16 cellular contexts compared by ENCODE assay signal in genomic region chr16:21639493-21639892, GRCh38. TPM values are rescaled to one million over a fixed set of nuclear protein-coding genes. Genes with fewer than 3 reads are reported as not detected.
DNase-seq lines count a peak whose midpoint lies in the region; ATAC-seq and TF ChIP-seq lines count a peak whose summit lies in the region.
"Had no signal": no experiment of that assay in that cellular context is flagged by ENCODE, and none has a peak within 500 bp of the region (broad histone marks: within the 10 kb centered on the region; RNA-seq: fewer than 3 reads in every experiment).

No MANE protein-coding gene starts in this region.

- no peak overlapping the region for H3K4me3 ChIP-seq in osteoblast (ENCODE audit: insufficient read depth, low read length)

- no peak for TF ChIP-seq CTCF in CD4-positive, alpha-beta T cell (IDR thresholded peaks at IDR 0.05)
- TF ChIP-seq CTCF in HFFc6 (IDR thresholded peaks at IDR 0.05) (no peak), activated B cell treated with CpG ODN at 0.5 μM for 24 hours (IDR thresholded peaks at IDR 0.05) (no peak), osteoblast (IDR thresholded peaks at IDR 0.05; ENCODE audit: extremely low read depth, low read depth, low read length) (no peak)

- no peaks in the 10 kb centered on the region for H3K27me3 Mint-ChIP-seq in CD4-positive, alpha-beta T cell
- H3K27me3 Mint-ChIP-seq in HFFc6 (ENCODE audit: insufficient read depth), result no peaks in the 10 kb centered on the region
- H3K27me3 Mint-ChIP-seq in activated B cell treated with CpG ODN at 0.5 μM for 24 hours, result no peaks in the 10 kb centered on the region
- H3K27me3 Mint-ChIP-seq: B cell had no signal

- no peak overlapping the region for H3K27ac ChIP-seq in CD4-positive, alpha-beta T cell (ENCODE audit: low read depth, low read length)
- H3K27ac ChIP-seq in osteoblast (ENCODE audit: low read depth, low read length), result peak overlapping the region; percentile 10
- H3K27ac ChIP-seq: KMS-11 had no signal

- H3K4me3 Mint-ChIP-seq in CD4-positive, alpha-beta T cell, result no peak overlapping the region
- H3K4me3 Mint-ChIP-seq in HFFc6 (peak overlapping the region; percentile 25; the same call in 1 of the 2 replicates), activated B cell treated with CpG ODN at 0.5 μM for 24 hours (no peak overlapping the region)
- H3K4me3 Mint-ChIP-seq: B cell had no signal

- intact Hi-C loops in CD4-positive, alpha-beta T cell (cut with DNase I, micrococcal nuclease), result no loop called here
- intact Hi-C loops in activated B cell treated with CpG ODN at 0.5 μM for 24 hours (cut with micrococcal nuclease), result no loop called here

- H3K36me3 ChIP-seq in osteoblast (ENCODE audit: insufficient read depth, low read length), result peaks cover under 1% of the 10 kb centered on the region

- H3K4me2 ChIP-seq in osteoblast (ENCODE audit: insufficient read depth, low read length), result peak overlapping the region; percentile 40
- H3K4me2 ChIP-seq: KMS-11 had no signal

- ATAC-seq in CD4-positive, alpha-beta T cell (ENCODE audit: poor library complexity), result no peak
- ATAC-seq in activated B cell treated with CpG ODN at 0.5 μM for 24 hours (ENCODE audit: low read depth) (no peak), GM18868 (IDR thresholded peaks at IDR 0.05; ENCODE audit: unreplicated experiment) (no peak)

- peaks cover 22% of the 10 kb centered on the region for H3K4me1 ChIP-seq in osteoblast (ENCODE audit: insufficient read depth, low read length)

- POLR2A ChIA-PET in CD4-positive, alpha-beta T cell (lab: Charles Lee), result interaction anchor here (1.1 to 3.3 kb wide), 5 partner anchors 9 to 41 kb away, joined by 3 to 14 read pairs (median 6); partner anchors contain the start of gene METTL9
- POLR2A ChIA-PET in activated B cell treated with CpG ODN at 0.5 μM for 24 hours (lab: Charles Lee), result interaction anchor here (1.7 kb wide), 1 partner anchor 41 kb away, joined by 5 read pairs; the partner anchor contains the start of gene METTL9

- no peaks in the 10 kb centered on the region for H3K9me3 ChIP-seq in CD4-positive, alpha-beta T cell (ENCODE audit: control insufficient read depth, low read length)
- H3K9me3 ChIP-seq in osteoblast (ENCODE audit: low read depth, low read length), result no peaks in the 10 kb centered on the region

- no peaks in the 10 kb centered on the region for H3K27me3 ChIP-seq in CD4-positive, alpha-beta T cell (ENCODE audit: control insufficient read depth, insufficient read depth, low read length)
- no peaks in the 10 kb centered on the region for H3K27me3 ChIP-seq in osteoblast (ENCODE audit: insufficient read depth, low read length)

- H4K20me1 ChIP-seq in osteoblast (ENCODE audit: insufficient read depth, low read length), result peaks cover 3% of the 10 kb centered on the region

- H3K4me1 Mint-ChIP-seq in CD4-positive, alpha-beta T cell (ENCODE audit: low read depth), result peaks cover 34% of the 10 kb centered on the region
- H3K4me1 Mint-ChIP-seq in HFFc6 (ENCODE audit: low read depth) (peaks cover 53% of the 10 kb centered on the region), activated B cell treated with CpG ODN at 0.5 μM for 24 hours (peaks cover 17% of the 10 kb centered on the region)

- H3K79me2 ChIP-seq in osteoblast (ENCODE audit: insufficient read depth, low read length), result peaks cover 47% of the 10 kb centered on the region

- CTCF ChIA-PET in CD4-positive, alpha-beta T cell (lab: Charles Lee), result interaction anchor here (1.1 to 12.8 kb wide), 7 partner anchors 13 to 69 kb away, joined by 3 to 90 read pairs (median 9); no protein-coding TSS in a partner anchor
- CTCF ChIA-PET in activated B cell treated with CpG ODN at 0.5 μM for 24 hours (lab: Charles Lee), result interaction anchor here (1.1 to 12.5 kb wide), 6 partner anchors 16 to 69 kb away, joined by 3 to 98 read pairs (median 4); no protein-coding TSS in a partner anchor

- no peak overlapping the region for H2AFZ ChIP-seq in osteoblast (ENCODE audit: low read length)

- H3K9me3 Mint-ChIP-seq in CD4-positive, alpha-beta T cell, result no peaks in the 10 kb centered on the region
- H3K9me3 Mint-ChIP-seq in HFFc6, result no peaks in the 10 kb centered on the region
- H3K9me3 Mint-ChIP-seq in activated B cell treated with CpG ODN at 0.5 μM for 24 hours, result no peaks in the 10 kb centered on the region

- peak overlapping the region; percentile 32 for H3K27ac Mint-ChIP-seq in CD4-positive, alpha-beta T cell
- peak overlapping the region; percentile 75 for H3K27ac Mint-ChIP-seq in HFFc6
- peak overlapping the region; percentile 18 for H3K27ac Mint-ChIP-seq in activated B cell treated with CpG ODN at 0.5 μM for 24 hours
- H3K27ac Mint-ChIP-seq: B cell had no signal

- DNase-seq in CD4-positive, alpha-beta T cell, result no peak
- DNase-seq in HFFc6 (no peak), activated B cell treated with CpG ODN at 0.5 μM for 24 hours (no peak), osteoblast (ENCODE audit: insufficient read length, low spot score, missing footprints) (no peak), NCI-H748 treated with DMSO at 0.1 percent for 48 hours (lab: John Stamatoyannopoulos, UW) (no peak)
- no peak for DNase-seq in activated effector memory CD4-positive, alpha-beta T cell treated with Interleukin-2 at 50 U/mL for 16 hours
- DNase-seq: DND-41, NCI-H1092, NCI-H146, NCI-H510A treated with DMSO at 0.1 percent for 48 hours, SHP77 had no signal

- H3K36me3 Mint-ChIP-seq in CD4-positive, alpha-beta T cell (ENCODE audit: low read depth), result peaks cover 21% of the 10 kb centered on the region
- H3K36me3 Mint-ChIP-seq in HFFc6 (ENCODE audit: low read depth), result peaks cover 25% of the 10 kb centered on the region
- peaks cover 20% of the 10 kb centered on the region for H3K36me3 Mint-ChIP-seq in activated B cell treated with CpG ODN at 0.5 μM for 24 hours (ENCODE audit: low read depth)

RNA-seq across cellular contexts. Expression of gene IGSF6, which starts 12.9 kb away (rescaled TPM):
- under 1 TPM; 0.31 to 0.77 TPM for total RNA-seq in CD4-positive, alpha-beta T cell
- not detected for total RNA-seq in HFFc6 (2021; fragmentation: NEBNext Ultra II Directional; extraction: Animal tissue kit (Norgen Biotek cat#: 25700))
- 0.29 and 0.46 TPM in 2 replicates for total RNA-seq in activated B cell treated with CpG ODN at 0.5 μM for 24 hours
- total RNA-seq in osteoblast, result under 0.01 and 0.36 TPM in 2 replicates
- total RNA-seq: H4, M059J had no signal

RNA-seq across cellular contexts. Expression of gene OTOA, which starts 24.3 kb away (rescaled TPM):
- total RNA-seq in CD4-positive, alpha-beta T cell, result under 1 TPM in 1 of 2 experiments, not detected in 1; 0.19 TPM
- not detected for total RNA-seq in HFFc6 (2021; fragmentation: NEBNext Ultra II Directional; extraction: Animal tissue kit (Norgen Biotek cat#: 25700))
- total RNA-seq in activated B cell treated with CpG ODN at 0.5 μM for 24 hours, result 0.42 and 0.60 TPM in 2 replicates
- under 0.01 TPM in 2 replicates for total RNA-seq in osteoblast
- total RNA-seq: H4, M059J had no signal

RNA-seq across cellular contexts. Expression of gene METTL9, which starts 40.1 kb away (rescaled TPM):
- total RNA-seq in CD4-positive, alpha-beta T cell, result 10 to 100 TPM; 78.4 to 86.7 TPM
- 100 to 1,000 TPM; 147 to 176 (median 151) TPM for total RNA-seq in HFFc6 (2021; fragmentation: NEBNext Ultra II Directional; extraction: Animal tissue kit (Norgen Biotek cat#: 25700))
- total RNA-seq in activated B cell treated with CpG ODN at 0.5 μM for 24 hours (53.3 and 59.2 TPM in 2 replicates), osteoblast (170 and 210 TPM in 2 replicates)

Comparison
In these comparisons a context has a peak if more than half of its experiments do, and no peak if none do; other contexts are left out.
1. H3K27ac Mint-ChIP-seq: peak in every context shown above with its lines; median percentile 75 in HFFc6; 32 in CD4-positive, alpha-beta T cell; 18 in activated B cell treated with CpG ODN at 0.5 μM for 24 hours.